Comparison of ENCODE assay signal across 20 cellular contexts in genomic region chr2:50448556-50448955, GRCh38.
DNase-seq lines count a peak whose midpoint lies in the region; ATAC-seq and TF ChIP-seq lines count a peak whose summit lies in the region.
"Had no signal": no experiment of that assay in that cellular context is flagged by ENCODE, and none has a peak within 500 bp of the region (broad histone marks: within the 10 kb centered on the region; RNA-seq: fewer than 3 reads in every experiment).

No MANE protein-coding gene starts in this region.

- H3K4me1 ChIP-seq in mammary epithelial cell (ENCODE audit: insufficient read depth, low read length) = no peaks in the 10 kb centered on the region
- H3K4me1 ChIP-seq: adrenal gland, testis had no signal

- no peak overlapping the region for H2AFZ ChIP-seq in mammary epithelial cell (ENCODE audit: low read depth, low read length)
- H2AFZ ChIP-seq: hepatocyte had no signal

- H3K79me2 ChIP-seq in mammary epithelial cell (ENCODE audit: insufficient read depth, low read length) = no peaks in the 10 kb centered on the region
- H3K79me2 ChIP-seq: hepatocyte had no signal

- 72% methylated on average over 5 of the region's 5 CpGs for WGBS in mammary epithelial cell (ENCODE audit: low coverage, missing lambda C conversion rate)

- DNase-seq in COR-L47 (lab: John Stamatoyannopoulos, UW) = peak; percentile 54
- DNase-seq in NCI-H1092 treated with DMSO at 0.1 percent for 48 hours (lab: John Stamatoyannopoulos, UW) = peak; percentile 86
- DNase-seq in NCI-H2081 treated with DMSO at 0.1 percent for 48 hours (lab: John Stamatoyannopoulos, UW) = peak; percentile 96
- peak; percentile 77 for DNase-seq in NCI-H82 (lab: John Stamatoyannopoulos, UW)
- no peak for DNase-seq in GM03348 (ENCODE audit: low spot score)
- no peak for DNase-seq in mammary epithelial cell
- DNase-seq: activated CD4-positive, alpha-beta T cell treated with anti-CD3 and anti-CD28 coated beads, Interleukin-2, amount 10 ng/mL, durations not matched to agents 7 days and 5 days; activated CD8-positive, alpha-beta memory T cell treated with anti-CD3 and anti-CD28 coated beads, Interleukin-2, amount 50 U/mL, for 4 hours; activated gamma-delta T cell; adrenal gland; CD4-positive, alpha-beta T cell; dermis blood vessel endothelial cell; GOT3; NCI-H1048; Right ventricle myocardium superior; stimulated activated CD4-positive, alpha-beta T cell treated with anti-CD3 and anti-CD28 coated beads, Interleukin-15, amount 100 ng/mL, for 24 hours; testis had no signal

- no peaks in the 10 kb centered on the region for H3K36me3 ChIP-seq in mammary epithelial cell (ENCODE audit: insufficient read depth, low read length)
- H3K36me3 ChIP-seq: adrenal gland had no signal

- no peak overlapping the region for H3K9ac ChIP-seq in mammary epithelial cell (ENCODE audit: insufficient read depth, low read length)

- in situ Hi-C loops in mammary epithelial cell (cut with MboI; ENCODE audit: low sequenced_read_pairs in 2 of 2) = no loop called here

- no peaks in the 10 kb centered on the region for H4K20me1 ChIP-seq in mammary epithelial cell (ENCODE audit: insufficient read depth, low read length)

- TF ChIP-seq CTCF in mammary epithelial cell (conservative IDR thresholded peaks at IDR 0.05 in 1 of 2, IDR thresholded peaks at IDR 0.05 in 1 of 2; ENCODE audit: extremely low read depth in 1 of 2, insufficient read depth in 1 of 2, low read depth in 1 of 2, low read length in 2 of 2) = no peak

- no peaks in the 10 kb centered on the region for H3K27me3 ChIP-seq in mammary epithelial cell (ENCODE audit: insufficient read depth, low read length)
- H3K27me3 ChIP-seq: adrenal gland, hepatocyte, testis had no signal

- BruUV-seq in mammary epithelial cell (replicated peaks; lab: Mats Ljungman, UMichigan) = no TSS peak

- no peak overlapping the region for H3K27ac ChIP-seq in mammary epithelial cell (ENCODE audit: insufficient read depth, low read depth, low read length)
- H3K27ac ChIP-seq: adrenal gland, hepatocyte, testis had no signal

- intact Hi-C loops in mammary epithelial cell (cut with micrococcal nuclease) = no loop called here

- ATAC-seq in HG03460 (IDR thresholded peaks at IDR 0.05; ENCODE audit: unreplicated experiment) = no peak
- ATAC-seq in GM21423 (IDR thresholded peaks at IDR 0.05; ENCODE audit: unreplicated experiment) = no peak

- dilution Hi-C loops in mammary epithelial cell (cut with HindIII; ENCODE audit: low sequenced_read_pairs) = no loop called here

- no peaks in the 10 kb centered on the region for H3K9me3 ChIP-seq in mammary epithelial cell (replicated peaks; ENCODE audit: insufficient read depth, low read length)
- H3K9me3 ChIP-seq: adrenal gland, testis had no signal

- CTCF ChIA-PET in mammary epithelial cell (lab: Charles Lee; ENCODE audit: low non-redundant PET) = no interaction called here

- H3K4me2 ChIP-seq in mammary epithelial cell (ENCODE audit: insufficient read depth, low read depth, low read length) = no peak overlapping the region
- H3K4me2 ChIP-seq: hepatocyte had no signal

- H3K4me3 ChIP-seq in mammary epithelial cell (replicated peaks in 1 of 3; ENCODE audit: insufficient read depth in 1 of 3, low read depth in 2 of 3, low read length in 3 of 3) = no peak overlapping the region
- H3K4me3 ChIP-seq: adrenal gland, hepatocyte, testis had no signal

Comparison
In these comparisons a context has a peak if more than half of its experiments do, and no peak if none do; other contexts are left out.
1. DNase-seq: peak in COR-L47 (single experiment), NCI-H1092 treated with DMSO at 0.1 percent for 48 hours (single experiment), NCI-H2081 treated with DMSO at 0.1 percent for 48 hours (single experiment) and NCI-H82 (single experiment); none in GM03348 (single experiment) and mammary epithelial cell (single experiment).